ENCODE assay signal across 11 cellular contexts in the genomic region with DNA sequence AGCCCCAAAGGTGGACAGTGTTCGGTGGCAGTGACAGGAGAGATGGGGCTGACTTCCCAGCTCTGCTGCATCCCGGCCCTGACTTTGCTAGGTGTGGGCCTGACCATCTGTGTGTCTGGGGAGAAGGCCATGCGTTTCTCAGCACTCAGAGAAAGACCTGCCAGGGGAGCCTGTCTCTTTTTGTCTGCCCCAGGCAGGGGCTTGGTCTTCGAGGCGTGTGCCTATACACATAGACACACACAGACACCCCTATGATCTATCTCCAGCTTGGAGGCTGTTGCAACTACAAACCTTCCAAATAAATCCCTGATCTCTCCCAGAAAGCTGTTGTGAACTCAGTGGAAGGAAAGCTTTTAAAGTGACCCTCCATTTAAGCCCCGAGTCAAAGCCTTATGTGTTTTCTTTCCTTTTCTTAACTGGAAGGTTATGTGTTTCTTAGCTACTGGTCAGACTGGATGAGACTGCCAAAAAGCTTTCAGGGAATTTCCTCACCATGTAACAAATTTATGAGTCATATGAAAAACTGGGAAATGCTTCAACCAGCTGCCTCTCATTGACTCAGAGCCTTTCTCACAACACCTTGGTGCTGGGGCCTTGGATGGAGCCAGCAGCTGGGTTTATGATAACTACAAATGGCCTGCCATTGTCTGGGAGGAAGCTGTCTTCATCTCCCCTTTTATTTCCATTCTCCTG.
DNase-seq lines count a peak whose midpoint lies in the region; ATAC-seq, FAIRE-seq and TF ChIP-seq lines count a peak whose summit lies in the region.
"Had no signal": no experiment of that assay in that cellular context is flagged by ENCODE, and none has a peak within 500 bp of the region (broad histone marks: within the 10 kb centered on the region; RNA-seq: fewer than 3 reads in every experiment).

No MANE protein-coding gene starts in this region.

- no peaks in the 10 kb centered on the region for H3K4me1 Mint-ChIP-seq in stimulated activated memory B cell treated with anti-CD40 and anti-IgM and Interleukin-4, amounts not matched to agents 10 μg/mL and 1 μg/mL and 100 μg/mL, for 72 hours

- no peak for ATAC-seq in stimulated activated memory B cell treated with anti-CD40 and anti-IgM and Interleukin-4, amounts not matched to agents 10 μg/mL and 1 μg/mL and 100 μg/mL, for 72 hours

- peak overlapping the region; percentile 13 to 60 for H3K27ac ChIP-seq in kidney (ENCODE audit: low read depth in 2 of 2, low read length in 2 of 2)

- no peaks in the 10 kb centered on the region for H3K36me3 ChIP-seq in kidney (ENCODE audit: control insufficient read depth in 1 of 2, insufficient read depth in 2 of 2, low read length in 2 of 2)
- H3K36me3 ChIP-seq: spleen had no signal

- intact Hi-C loops in kidney (cut with DNase I) = no loop called here

- H3K9ac ChIP-seq in kidney (ENCODE audit: low read length in 2 of 2) = peak overlapping the region in 1 of 2 donors; percentile 29

- no peaks in the 10 kb centered on the region for H3K4me1 ChIP-seq in kidney (ENCODE audit: control insufficient read depth in 1 of 2, insufficient read depth in 1 of 2, low read depth in 1 of 2, low read length in 2 of 2)
- H3K4me1 ChIP-seq: spleen had no signal

- no peaks in the 10 kb centered on the region for H3K36me3 Mint-ChIP-seq in stimulated activated memory B cell treated with anti-CD40 and anti-IgM and Interleukin-4, amounts not matched to agents 10 μg/mL and 1 μg/mL and 100 μg/mL, for 72 hours

- DNase-seq in HS-5 (ENCODE audit: low read depth) (peak; percentile 93), brain pericyte (ENCODE audit: low read depth, low spot score) (peak; percentile 73), kidney (no peak), superior temporal gyrus (ENCODE audit: extremely low spot score) (peak; percentile 61), COR-L47 (lab: John Stamatoyannopoulos, UW) (no peak), T-helper 2 cell (no peak)
- no peak for DNase-seq in effector CD8-positive, alpha-beta T cell (lab: John Stamatoyannopoulos, UW)
- DNase-seq: spleen had no signal

- no peak for TF ChIP-seq CTCF in kidney (IDR thresholded peaks at IDR 0.05; ENCODE audit: borderline replicate concordance, extremely low read depth, insufficient read depth)

- no peak for FAIRE-seq in kidney (lab: Jason Lieb, UNC)

- H3K9me3 ChIP-seq in kidney (ENCODE audit: control insufficient read depth in 1 of 2, low read length in 2 of 2) = no peaks in the 10 kb centered on the region
- H3K9me3 ChIP-seq: spleen had no signal

- no peak overlapping the region for H3K27ac Mint-ChIP-seq in stimulated activated memory B cell treated with anti-CD40 and anti-IgM and Interleukin-4, amounts not matched to agents 10 μg/mL and 1 μg/mL and 100 μg/mL, for 72 hours
- H3K27ac Mint-ChIP-seq: dendritic cell treated with granulocyte-macrophage colony-stimulating factor and Interleukin-4, amounts not matched to agents 40 ng/mL and 50 ng/mL, for 4 days; T-helper 1 cell treated with Interleukin-12 subunit alpha and Interleukin-12 subunit beta and Interleukin-4 antibody, amounts not matched to agents 30 μg/mL and 1 μg/mL, for 36 hours had no signal

- H3K4me3 Mint-ChIP-seq in stimulated activated memory B cell treated with anti-CD40 and anti-IgM and Interleukin-4, amounts not matched to agents 10 μg/mL and 1 μg/mL and 100 μg/mL, for 72 hours = no peak overlapping the region
- H3K4me3 Mint-ChIP-seq: dendritic cell treated with granulocyte-macrophage colony-stimulating factor and Interleukin-4, amounts not matched to agents 40 ng/mL and 50 ng/mL, for 4 days; T-helper 1 cell treated with Interleukin-12 subunit alpha and Interleukin-12 subunit beta and Interleukin-4 antibody, amounts not matched to agents 30 μg/mL and 1 μg/mL, for 36 hours had no signal

- H3K4me3 ChIP-seq in kidney (ENCODE audit: low read length in 2 of 2) = no peak overlapping the region
- H3K4me3 ChIP-seq: spleen had no signal

- H3K9me3 Mint-ChIP-seq in stimulated activated memory B cell treated with anti-CD40 and anti-IgM and Interleukin-4, amounts not matched to agents 10 μg/mL and 1 μg/mL and 100 μg/mL, for 72 hours = no peaks in the 10 kb centered on the region
- H3K9me3 Mint-ChIP-seq: dendritic cell treated with granulocyte-macrophage colony-stimulating factor and Interleukin-4, amounts not matched to agents 40 ng/mL and 50 ng/mL, for 4 days; T-helper 1 cell treated with Interleukin-12 subunit alpha and Interleukin-12 subunit beta and Interleukin-4 antibody, amounts not matched to agents 30 μg/mL and 1 μg/mL, for 36 hours had no signal

- peaks cover 57% of the 10 kb centered on the region for H3K27me3 Mint-ChIP-seq in stimulated activated memory B cell treated with anti-CD40 and anti-IgM and Interleukin-4, amounts not matched to agents 10 μg/mL and 1 μg/mL and 100 μg/mL, for 72 hours

Comparison
In these comparisons a context has a peak if more than half of its experiments do, and no peak if none do; other contexts are left out.
1. DNase-seq: peak in HS-5 (single experiment), brain pericyte (single experiment) and superior temporal gyrus (single experiment); none in kidney (single experiment), effector CD8-positive, alpha-beta T cell (single experiment), COR-L47 (single experiment) and T-helper 2 cell (0 of 5).